In the genomic region with DNA sequence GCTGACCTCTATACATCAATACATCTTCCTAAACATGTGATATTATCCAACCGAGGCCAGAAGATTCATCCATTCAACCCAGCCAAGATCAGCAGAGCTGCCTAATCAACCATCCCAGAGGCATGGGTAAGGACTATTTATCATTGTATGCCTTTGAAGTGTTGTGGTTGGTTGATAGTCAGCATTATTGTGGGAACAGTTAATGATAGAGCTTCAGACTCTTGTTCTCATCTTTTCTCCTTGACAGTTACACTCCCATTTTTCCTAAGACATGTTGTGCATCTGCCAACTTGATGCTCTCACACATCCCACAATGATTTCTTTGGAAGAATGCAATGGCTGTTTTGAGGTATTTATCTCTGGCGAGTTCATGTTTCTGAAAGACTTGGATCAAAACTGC, we compare ENCODE assay signal across 19 cellular contexts. TPM values are rescaled to one million over a fixed set of nuclear protein-coding genes. Genes with fewer than 3 reads are reported as not detected.
A peak's percentile ranks its signal among the peaks of the same experiment; 100 is the strongest.
DNase-seq lines count a peak whose midpoint lies in the region; ATAC-seq, FAIRE-seq and TF ChIP-seq lines count a peak whose summit lies in the region.
"Had no signal": no experiment of that assay in that cellular context is flagged by ENCODE, and none has a peak within 500 bp of the region (broad histone marks: within the 10 kb centered on the region; RNA-seq: fewer than 3 reads in every experiment).

No MANE protein-coding gene starts in this region.

- no peak overlapping the region for H3K9ac ChIP-seq in astrocyte (ENCODE audit: low read length)

- in situ Hi-C loops in GM13976 (cut with MboI; ENCODE audit: low sequenced_read_pairs, unreplicated experiment): no loop called here

- H3K27ac Mint-ChIP-seq in astrocyte (ENCODE audit: unreplicated experiment): no peak overlapping the region
- H3K27ac Mint-ChIP-seq: CD14-positive monocyte; CD8-positive, alpha-beta T cell; HFFc6 had no signal

- no peaks in the 10 kb centered on the region for H3K27me3 Mint-ChIP-seq in astrocyte (ENCODE audit: low read depth, unreplicated experiment)

- peak; percentile 50 for ATAC-seq in omental fat pad (ENCODE audit: low FRiP score)
- no peak for ATAC-seq in HG02885 (IDR thresholded peaks at IDR 0.05; ENCODE audit: poor library complexity, unreplicated experiment)
- ATAC-seq: CD8-positive, alpha-beta T cell had no signal

- no peaks in the 10 kb centered on the region for H3K79me2 ChIP-seq in astrocyte (ENCODE audit: insufficient read depth, low read length)

- DNase-seq in astrocyte (ENCODE audit: low read depth): peak; percentile 51
- DNase-seq in fibroblast of the aortic adventitia (ENCODE audit: low read depth): peak; percentile 29
- no peak for DNase-seq in omental fat pad (ENCODE audit: low spot score)
- no peak for DNase-seq in GM13976 (ENCODE audit: low spot score)
- DNase-seq in foreskin melanocyte: no peak
- DNase-seq: CD8-positive, alpha-beta T cell; COR-L47; DMS153; DMS79 treated with DMSO at 0.1 percent for 48 hours; EL; HCEC 1CT; HFFc6 had no signal

- no peak overlapping the region for H3K4me3 Mint-ChIP-seq in astrocyte (ENCODE audit: unreplicated experiment)
- H3K4me3 Mint-ChIP-seq: CD14-positive monocyte; CD8-positive, alpha-beta T cell; HFFc6 had no signal

- H3K4me1 ChIP-seq in astrocyte (ENCODE audit: insufficient read depth, low read length): no peaks in the 10 kb centered on the region

- no peak overlapping the region for H3K4me3 ChIP-seq in astrocyte (ENCODE audit: insufficient read depth, low read depth, low read length)
- H3K4me3 ChIP-seq in fibroblast of the aortic adventitia (ENCODE audit: low read depth, low read length): no peak overlapping the region

- no peaks in the 10 kb centered on the region for H3K9me3 Mint-ChIP-seq in astrocyte (ENCODE audit: unreplicated experiment)
- H3K9me3 Mint-ChIP-seq: HFFc6 had no signal

- TF ChIP-seq CTCF in astrocyte (IDR thresholded peaks at IDR 0.05; ENCODE audit: insufficient read depth, low read depth, low read length) (no peak), fibroblast of the aortic adventitia (IDR thresholded peaks at IDR 0.05; ENCODE audit: insufficient read depth, low read length) (no peak), omental fat pad (IDR thresholded peaks at IDR 0.05) (no peak), GM13976 (IDR thresholded peaks at IDR 0.05; ENCODE audit: borderline replicate concordance, control extremely low read depth, extremely low read depth, insufficient read depth, missing control alignments) (no peak)

- H3K36me3 ChIP-seq in astrocyte (ENCODE audit: insufficient read depth, low read length): no peaks in the 10 kb centered on the region

- no peak overlapping the region for H3K4me2 ChIP-seq in astrocyte (ENCODE audit: low read length)

- H3K9me3 ChIP-seq in astrocyte (ENCODE audit: insufficient read depth, low read depth, low read length): no peaks in the 10 kb centered on the region

- FAIRE-seq in astrocyte (lab: Jason Lieb, UNC): no peak
- FAIRE-seq: D721Med, G401.6, GM12891, H1, HTR-8/SVneo had no signal

- H3K36me3 Mint-ChIP-seq in astrocyte (ENCODE audit: low read depth, unreplicated experiment): peaks cover under 1% of the 10 kb centered on the region
- H3K36me3 Mint-ChIP-seq: CD14-positive monocyte; CD8-positive, alpha-beta T cell had no signal

- H3K4me1 Mint-ChIP-seq in astrocyte (ENCODE audit: low read depth, unreplicated experiment): no peaks in the 10 kb centered on the region

- H4K20me1 ChIP-seq in astrocyte (ENCODE audit: insufficient read depth, low read length): no peaks in the 10 kb centered on the region

- no peak overlapping the region for H3K27ac ChIP-seq in astrocyte (ENCODE audit: low read depth, low read length)

- no peaks in the 10 kb centered on the region for H3K27me3 ChIP-seq in astrocyte (ENCODE audit: insufficient read depth, low read length)

- H2AFZ ChIP-seq in astrocyte (ENCODE audit: low read depth, low read length): no peak overlapping the region

RNA-seq across cellular contexts. Expression of a gene that starts 55.3 kb away (rescaled TPM):
- total RNA-seq in astrocyte (20.8 and 21.7 TPM in 2 replicates), fibroblast of the aortic adventitia (ENCODE audit: low replicate concordance) (36.4 and 56.1 TPM in 2 replicates), omental fat pad (10 to 100 TPM; 27.8 to 51.3 (median 31.3) TPM)

RNA-seq across cellular contexts. Expression of a gene that starts 55.6 kb away (rescaled TPM):
- total RNA-seq in astrocyte (1.8 and 1.9 TPM in 2 replicates), fibroblast of the aortic adventitia (ENCODE audit: low replicate concordance) (0.81 and 15.1 TPM in 2 replicates), omental fat pad (1 to 10 TPM in 2 of 4 donors, under 1 TPM in 1, not detected in 1; 0.63 to 3.3 (median 1.2) TPM)

Comparison
In these comparisons a context has a peak if more than half of its experiments do, and no peak if none do; other contexts are left out.
1. DNase-seq: peak in astrocyte (single experiment) and fibroblast of the aortic adventitia (single experiment); none in omental fat pad (single experiment), GM13976 (single experiment) and foreskin melanocyte (single experiment).